ENCODE assay signal across 20 cellular contexts in the genomic region with DNA sequence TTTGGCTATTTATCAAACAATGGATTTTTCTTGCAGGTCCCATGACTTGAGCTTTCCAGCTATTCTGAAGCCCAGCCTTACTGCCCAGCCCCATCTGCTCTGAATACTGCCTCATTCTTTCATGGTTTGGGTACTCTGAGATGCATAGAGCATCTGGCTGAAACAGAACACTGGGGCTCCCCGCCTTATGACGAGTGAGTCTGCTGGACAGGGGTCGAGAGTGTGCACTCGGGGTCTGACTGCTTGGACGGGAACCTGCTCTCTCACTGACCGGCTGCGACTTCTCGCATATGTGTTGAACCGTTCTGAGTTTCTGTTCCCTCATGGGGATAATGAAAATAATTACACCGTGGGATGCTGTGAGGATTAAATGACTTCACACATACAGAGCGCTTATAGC.
"Had no signal": no experiment of that assay in that cellular context is flagged by ENCODE, and none has a peak within 500 bp of the region (broad histone marks: within the 10 kb centered on the region; RNA-seq: fewer than 3 reads in every experiment).

No MANE protein-coding gene starts in this region.

- ATAC-seq: left lobe of liver, mucosa of descending colon, right lobe of liver had no signal

- H3K27me3 ChIP-seq: hepatocyte, neutrophil, right lobe of liver, suprapubic skin, transverse colon, upper lobe of right lung, uterus had no signal

- H3K36me3 ChIP-seq: right lobe of liver, transverse colon, uterus had no signal

- DNase-seq: cortex of kidney; effector CD4-positive, alpha-beta T cell; mucosa of descending colon; naive B cell; right lobe of liver; small intestine; stimulated activated CD4-positive, alpha-beta T cell treated with anti-CD3 and anti-CD28 coated beads, Interleukin-12 subunit alpha, Interleukin-12 subunit beta, amount 100 ng/mL, for 4 hours; stimulated activated CD4-positive, alpha-beta T cell treated with anti-CD3 and anti-CD28 coated beads, Interleukin-1b, Interleukin-23, amount 100 ng/mL, for 48 hours; stimulated activated CD4-positive, alpha-beta T cell treated with anti-CD3 and anti-CD28 coated beads, Interleukin-4, amount 100 ng/mL, for 1 hour; stimulated activated CD8-positive, alpha-beta memory T cell treated with anti-CD3 and anti-CD28 coated beads, Interleukin-4, amount 100 ng/mL, for 48 hours; stimulated activated naive CD4-positive, alpha-beta T cell treated with Interleukin-2 at 50 U/mL for 16 hours; transverse colon; uterus had no signal

- H3K27ac ChIP-seq: hepatocyte, neutrophil, parathyroid adenoma, right lobe of liver, suprapubic skin, transverse colon, upper lobe of right lung, uterus had no signal

- H3K4me1 ChIP-seq: parathyroid adenoma, right lobe of liver, suprapubic skin, transverse colon, upper lobe of right lung, uterus had no signal

- H3K4me3 ChIP-seq: hepatocyte, lung, mucosa of descending colon, right lobe of liver, suprapubic skin, transverse colon, upper lobe of right lung, uterus had no signal

- H3K9me3 ChIP-seq: mucosa of descending colon, neutrophil, right lobe of liver, suprapubic skin, transverse colon, upper lobe of right lung, uterus had no signal
